Comparison of ENCODE assay signal across 9 cellular contexts in genomic region chr2:113910110-113910717, GRCh38. TPM values are rescaled to one million over a fixed set of nuclear protein-coding genes. Genes with fewer than 3 reads are reported as not detected.
DNase-seq lines count a peak whose midpoint lies in the region; ATAC-seq and FAIRE-seq lines count a peak whose summit lies in the region.
"Had no signal": no experiment of that assay in that cellular context is flagged by ENCODE, and none has a peak within 500 bp of the region (broad histone marks: within the 10 kb centered on the region; RNA-seq: fewer than 3 reads in every experiment).

No MANE protein-coding gene starts in this region.

- POLR2A ChIA-PET in naive thymus-derived CD4-positive, alpha-beta T cell (lab: Charles Lee), result interaction anchor here (0.7 to 1.1 kb wide), 2 partner anchors 13 to 20 kb away, joined by 3 read pairs; no protein-coding TSS in a partner anchor

- peak; percentile 86 for DNase-seq in activated effector memory CD4-positive, alpha-beta T cell treated with anti-CD3 and anti-CD28 coated beads, Interleukin-2, amount 50 U/mL, for 16 hours
- no peak for DNase-seq in activated effector memory CD4-positive, alpha-beta T cell treated with Interleukin-2 at 50 U/mL for 16 hours
- DNase-seq in activated T-cell treated with anti-CD3 and anti-CD28 coated beads for 24 hours (ENCODE audit: low read depth) (peak; percentile 61), urothelium cell line (ENCODE audit: low spot score) (no peak), HTR-8/SVneo (ENCODE audit: insufficient read length, low spot score) (no peak)
- DNase-seq in naive thymus-derived CD4-positive, alpha-beta T cell, result peak in 1 of 9 donors; percentile 78
- DNase-seq in stimulated activated naive CD4-positive, alpha-beta T cell treated with Interleukin-2 at 50 U/mL for 16 hours (lab: John Stamatoyannopoulos, UW), result peak; percentile 31
- DNase-seq: upper lobe of right lung had no signal

- H3K4me3 ChIP-seq in naive thymus-derived CD4-positive, alpha-beta T cell (ENCODE audit: low read length), result no peak overlapping the region
- H3K4me3 ChIP-seq: upper lobe of right lung had no signal

- peaks cover 0 to 13% (median 9%) of the 10 kb centered on the region in 3 experiments for H3K36me3 ChIP-seq in naive thymus-derived CD4-positive, alpha-beta T cell (ENCODE audit: control insufficient read depth in 2 of 3, insufficient read depth in 3 of 3, low read length in 3 of 3)

- ATAC-seq in naive thymus-derived CD4-positive, alpha-beta T cell, result peak; percentile 46
- ATAC-seq in HG02938 (IDR thresholded peaks at IDR 0.05; ENCODE audit: unreplicated experiment), result no peak
- ATAC-seq: upper lobe of right lung had no signal

- peak overlapping the region; percentile 36 for H3K27ac ChIP-seq in naive thymus-derived CD4-positive, alpha-beta T cell (ENCODE audit: low read depth, low read length)
- H3K27ac ChIP-seq: upper lobe of right lung had no signal

- peak overlapping the region in 8 of 9 donors; percentile 12 to 90 (median 80) for H3K27ac Mint-ChIP-seq in naive thymus-derived CD4-positive, alpha-beta T cell

- CTCF ChIA-PET in naive thymus-derived CD4-positive, alpha-beta T cell (lab: Charles Lee), result no interaction called here

- H3K27me3 ChIP-seq in naive thymus-derived CD4-positive, alpha-beta T cell (ENCODE audit: control insufficient read depth in 2 of 2, insufficient read depth in 2 of 2, low read length in 2 of 2), result no peaks in the 10 kb centered on the region
- H3K27me3 ChIP-seq: upper lobe of right lung had no signal

- peaks cover 35 to 39% of the 10 kb centered on the region in 2 donors for H3K4me1 ChIP-seq in naive thymus-derived CD4-positive, alpha-beta T cell (ENCODE audit: control insufficient read depth in 2 of 2, insufficient read depth in 2 of 2, low read length in 2 of 2)

- no peak for FAIRE-seq in urothelium cell line (lab: Jason Lieb, UNC)
- FAIRE-seq in HTR-8/SVneo (lab: Jason Lieb, UNC), result no peak

- intact Hi-C loops in naive thymus-derived CD4-positive, alpha-beta T cell (cut with micrococcal nuclease), result loop anchor here in 1 of 2 donors (2.0 kb wide), 1 partner anchor 19 kb away; the partner anchor contains the start of gene ACTR3

- H3K4me3 Mint-ChIP-seq in naive thymus-derived CD4-positive, alpha-beta T cell, result peak overlapping the region; percentile 3 to 91 (median 65)

- no peaks in the 10 kb centered on the region for H3K27me3 Mint-ChIP-seq in naive thymus-derived CD4-positive, alpha-beta T cell

- peaks cover 40 to 95% (median 82%) of the 10 kb centered on the region in 7 donors for H3K4me1 Mint-ChIP-seq in naive thymus-derived CD4-positive, alpha-beta T cell

- H3K9me3 ChIP-seq in naive thymus-derived CD4-positive, alpha-beta T cell (ENCODE audit: control insufficient read depth in 2 of 3, low read length in 3 of 3), result no peaks in the 10 kb centered on the region
- H3K9me3 ChIP-seq: upper lobe of right lung had no signal

- peaks cover 0 to 36% (median 25%) of the 10 kb centered on the region in 5 donors for H3K36me3 Mint-ChIP-seq in naive thymus-derived CD4-positive, alpha-beta T cell

- peaks cover 0 to 2% (median 0%) of the 10 kb centered on the region in 11 donors for H3K9me3 Mint-ChIP-seq in naive thymus-derived CD4-positive, alpha-beta T cell

RNA-seq across cellular contexts. Expression of gene ACTR3, which starts 20.3 kb away (rescaled TPM):
- 100 to 1,000 TPM; 172 to 612 (median 213) TPM for total RNA-seq in naive thymus-derived CD4-positive, alpha-beta T cell
- polyA plus RNA-seq in naive thymus-derived CD4-positive, alpha-beta T cell, result 100 to 1,000 TPM; 438 to 486 TPM

Comparison
In these comparisons a context has a peak if more than half of its experiments do, and no peak if none do; other contexts are left out.
1. DNase-seq: peak in activated effector memory CD4-positive, alpha-beta T cell treated with anti-CD3 and anti-CD28 coated beads, Interleukin-2, amount 50 U/mL, for 16 hours (single experiment), activated T-cell treated with anti-CD3 and anti-CD28 coated beads for 24 hours (single experiment) and stimulated activated naive CD4-positive, alpha-beta T cell treated with Interleukin-2 at 50 U/mL for 16 hours (single experiment); none in activated effector memory CD4-positive, alpha-beta T cell treated with Interleukin-2 at 50 U/mL for 16 hours (single experiment), urothelium cell line (single experiment) and HTR-8/SVneo (single experiment).